Comparison of ENCODE assay signal across 18 cellular contexts in the genomic region with DNA sequence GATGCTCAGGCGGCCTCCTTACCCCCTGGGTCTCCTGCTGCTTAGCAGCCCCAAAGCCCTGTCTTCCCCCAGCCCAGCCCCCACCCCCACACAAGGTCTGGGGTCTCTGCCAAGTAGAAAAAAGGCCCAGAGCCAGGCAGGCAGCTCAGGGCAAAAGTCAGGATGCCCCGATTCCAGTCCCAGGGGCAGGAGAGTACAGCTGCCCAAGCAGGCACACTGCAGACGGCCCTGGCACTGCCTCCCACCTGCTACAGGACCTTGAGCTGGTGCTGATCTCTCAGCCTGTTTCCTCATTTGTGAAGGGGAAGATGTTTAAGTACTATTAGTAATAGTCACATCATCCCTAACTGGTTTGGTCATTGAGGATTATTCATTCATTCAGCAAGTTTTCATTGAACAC. TPM values are rescaled to one million over a fixed set of nuclear protein-coding genes. Genes with fewer than 3 reads are reported as not detected.
DNase-seq lines count a peak whose midpoint lies in the region; ATAC-seq and TF ChIP-seq lines count a peak whose summit lies in the region.
"Had no signal": no experiment of that assay in that cellular context is flagged by ENCODE, and none has a peak within 500 bp of the region (broad histone marks: within the 10 kb centered on the region; RNA-seq: fewer than 3 reads in every experiment).

No MANE protein-coding gene starts in this region.

- no peaks in the 10 kb centered on the region for H3K9me3 Mint-ChIP-seq in activated CD4-positive, alpha-beta T cell treated with anti-CD3 and anti-CD28 coated beads for 36 hours (ENCODE audit: low read depth)
- no peaks in the 10 kb centered on the region for H3K9me3 Mint-ChIP-seq in Caco-2 (ENCODE audit: unreplicated experiment)
- H3K9me3 Mint-ChIP-seq: activated CD4-positive, alpha-beta memory T cell treated with anti-CD3 and anti-CD28 coated beads for 36 hours; activated naive CD4-positive, alpha-beta T cell treated with anti-CD3 and anti-CD28 coated beads, Interleukin-2, amount 50 U/mL, for 72 hours; T-cell had no signal

- no TSS peak for BruUV-seq in Caco-2 (replicated peaks; lab: Mats Ljungman, UMichigan)

- DNase-seq in RWPE1 (ENCODE audit: low spot score) (no peak), epithelial cell of esophagus (ENCODE audit: low read depth) (peak; percentile 71), right atrium auricular region (ENCODE audit: low spot score) (no peak), NCI-H526 (lab: John Stamatoyannopoulos, UW) (no peak), SKM-1 (lab: John Stamatoyannopoulos, UW; ENCODE audit: unreplicated experiment) (no peak), Caco-2 (no peak)
- DNase-seq in activated CD4-positive, alpha-beta T cell treated with anti-CD3 and anti-CD28 coated beads for 36 hours: no peak
- DNase-seq: activated CD4-positive, alpha-beta memory T cell treated with anti-CD3 and anti-CD28 coated beads for 36 hours; activated T-cell treated with anti-CD3 and anti-CD28 coated beads, Interleukin-2, amount 50 U/mL, for 1 hour; head of caudate nucleus; IMR-90; NCI-H1694 treated with DMSO at 0.1 percent for 48 hours; RPMI8226; T-cell; WERI-Rb-1 had no signal

- intact Hi-C loops in activated CD4-positive, alpha-beta T cell treated with anti-CD3 and anti-CD28 coated beads for 36 hours (cut with DNase I, micrococcal nuclease): no loop called here
- intact Hi-C loops in Caco-2 (cut with micrococcal nuclease; ENCODE audit: unreplicated experiment): no loop called here

- H3K4me1 ChIP-seq in right atrium auricular region (peaks cover 0 to 45% of the 10 kb centered on the region in 2 donors), skeletal muscle tissue (ENCODE audit: control insufficient read depth in 3 of 3, insufficient read depth in 3 of 3, low read length in 3 of 3) (peaks cover 24 to 50% (median 30%) of the 10 kb centered on the region in 3 donors), Caco-2 (no peaks in the 10 kb centered on the region)

- POLR2A ChIA-PET in RWPE1 (lab: Yijun Ruan, JAX; ENCODE audit: low non-redundant PET): interaction anchor here (0.9 kb wide), 1 partner anchor 8 kb away, joined by 3 read pairs; no protein-coding TSS in a partner anchor
- POLR2A ChIA-PET in activated CD4-positive, alpha-beta T cell treated with anti-CD3 and anti-CD28 coated beads for 36 hours (lab: Charles Lee): no interaction called here
- POLR2A ChIA-PET in Caco-2 (lab: Charles Lee): no interaction called here

- H3K27ac ChIP-seq in RWPE1: peak overlapping the region; percentile 94
- H3K27ac ChIP-seq in right atrium auricular region: peak overlapping the region; percentile 9 to 81
- peak overlapping the region; percentile 94 for H3K27ac ChIP-seq in skeletal muscle tissue (ENCODE audit: low read depth, low read length)
- H3K27ac ChIP-seq: WERI-Rb-1 had no signal

- no peak overlapping the region for H3K27ac Mint-ChIP-seq in activated CD4-positive, alpha-beta T cell treated with anti-CD3 and anti-CD28 coated beads for 36 hours
- H3K27ac Mint-ChIP-seq in Caco-2 (ENCODE audit: unreplicated experiment): no peak overlapping the region

- CTCF ChIA-PET in RWPE1 (lab: Yijun Ruan, JAX) (no interaction called here), Caco-2 (lab: Charles Lee) (no interaction called here)
- CTCF ChIA-PET in activated CD4-positive, alpha-beta T cell treated with anti-CD3 and anti-CD28 coated beads for 36 hours (lab: Charles Lee): no interaction called here

- H3K36me3 Mint-ChIP-seq in activated CD4-positive, alpha-beta T cell treated with anti-CD3 and anti-CD28 coated beads for 36 hours (ENCODE audit: low read depth): peaks cover 45% of the 10 kb centered on the region
- peaks cover 19% of the 10 kb centered on the region for H3K36me3 Mint-ChIP-seq in Caco-2 (ENCODE audit: insufficient read depth, unreplicated experiment)

- H3K9me3 ChIP-seq in right atrium auricular region: no peaks in the 10 kb centered on the region
- no peaks in the 10 kb centered on the region for H3K9me3 ChIP-seq in skeletal muscle tissue (ENCODE audit: control insufficient read depth in 3 of 3, low read length in 3 of 3)
- no peaks in the 10 kb centered on the region for H3K9me3 ChIP-seq in Caco-2
- H3K9me3 ChIP-seq: stomach had no signal

- no peak overlapping the region for H3K4me3 Mint-ChIP-seq in activated CD4-positive, alpha-beta T cell treated with anti-CD3 and anti-CD28 coated beads for 36 hours
- H3K4me3 Mint-ChIP-seq in Caco-2 (ENCODE audit: unreplicated experiment): no peak overlapping the region
- H3K4me3 Mint-ChIP-seq: activated CD4-positive, alpha-beta memory T cell treated with anti-CD3 and anti-CD28 coated beads for 36 hours; T-cell had no signal

- ATAC-seq in activated CD4-positive, alpha-beta T cell treated with anti-CD3 and anti-CD28 coated beads for 36 hours: no peak
- ATAC-seq: activated naive CD4-positive, alpha-beta T cell treated with anti-CD3 and anti-CD28 coated beads, Interleukin-2, amount 50 U/mL, for 72 hours; T-cell had no signal

- H3K36me3 ChIP-seq in right atrium auricular region (peaks cover 83% of the 10 kb centered on the region), skeletal muscle tissue (ENCODE audit: control insufficient read depth in 3 of 3, insufficient read depth in 3 of 3, low read length in 3 of 3) (peaks cover 59 to 79% (median 74%) of the 10 kb centered on the region in 3 donors), Caco-2 (ENCODE audit: control insufficient read depth, insufficient read depth, low read length) (peaks cover 3% of the 10 kb centered on the region; the same call in 1 of the 2 replicates)

- no peaks in the 10 kb centered on the region for H3K27me3 Mint-ChIP-seq in activated CD4-positive, alpha-beta T cell treated with anti-CD3 and anti-CD28 coated beads for 36 hours
- H3K27me3 Mint-ChIP-seq in Caco-2 (ENCODE audit: insufficient read depth, unreplicated experiment): no peaks in the 10 kb centered on the region
- H3K27me3 Mint-ChIP-seq: activated CD4-positive, alpha-beta memory T cell treated with anti-CD3 and anti-CD28 coated beads for 36 hours; T-cell had no signal

- H3K9ac ChIP-seq in skeletal muscle tissue (ENCODE audit: low read depth in 1 of 3, low read length in 3 of 3): peak overlapping the region in 2 of 3 donors; percentile 42 to 77

- H3K4me3 ChIP-seq in epithelial cell of esophagus (ENCODE audit: low read length) (no peak overlapping the region), right atrium auricular region (no peak overlapping the region), skeletal muscle tissue (ENCODE audit: low read length in 3 of 3) (peak overlapping the region in 2 of 3 donors; percentile 22 to 27), Caco-2 (ENCODE audit: low read depth, low read length) (no peak overlapping the region)
- H3K4me3 ChIP-seq: stomach had no signal

- peaks cover 22% of the 10 kb centered on the region for H3K4me1 Mint-ChIP-seq in activated CD4-positive, alpha-beta T cell treated with anti-CD3 and anti-CD28 coated beads for 36 hours
- H3K4me1 Mint-ChIP-seq in Caco-2 (ENCODE audit: low read depth, unreplicated experiment): no peaks in the 10 kb centered on the region

- H3K27me3 ChIP-seq in right atrium auricular region: no peaks in the 10 kb centered on the region
- no peaks in the 10 kb centered on the region for H3K27me3 ChIP-seq in skeletal muscle tissue (ENCODE audit: control insufficient read depth in 3 of 3, insufficient read depth in 3 of 3, low read length in 3 of 3)
- no peaks in the 10 kb centered on the region for H3K27me3 ChIP-seq in Caco-2 (replicated peaks; ENCODE audit: control insufficient read depth, insufficient read depth, low read length)
- H3K27me3 ChIP-seq: stomach had no signal

- no peak for TF ChIP-seq CTCF in RWPE1 (conservative IDR thresholded peaks at IDR 0.05; ENCODE audit: low read depth)
- no peak for TF ChIP-seq CTCF in epithelial cell of esophagus (IDR thresholded peaks at IDR 0.05; ENCODE audit: insufficient read depth, low read depth, low read length, missing control alignments)
- no peak for TF ChIP-seq CTCF in right atrium auricular region (IDR thresholded peaks at IDR 0.05)
- no peak for TF ChIP-seq CTCF in Caco-2 (IDR thresholded peaks at IDR 0.05; ENCODE audit: insufficient read depth in 1 of 2, low read depth in 1 of 2, low read length in 1 of 2, severe bottlenecking in 1 of 2, unreplicated experiment in 1 of 2)

RNA-seq across cellular contexts. Expression of a gene that starts 12.6 kb away (rescaled TPM):
- total RNA-seq in right atrium auricular region: 100 to 1,000 TPM in 1 of 2 donors, 10 to 100 TPM in 1; 91.8 to 142 TPM
- total RNA-seq in skeletal muscle tissue: 39.7 TPM
- 10 to 100 TPM; 28.3 to 28.5 TPM for total RNA-seq in activated CD4-positive, alpha-beta T cell treated with anti-CD3 and anti-CD28 coated beads for 36 hours
- total RNA-seq in Caco-2 (2022): 33.0 and 35.2 TPM in 2 replicates

RNA-seq across cellular contexts. Expression of a gene that starts 12.8 kb away (rescaled TPM):
- total RNA-seq in right atrium auricular region (10 to 100 TPM; 24.3 to 32.3 TPM), skeletal muscle tissue (12.5 TPM), Caco-2 (2022) (15.3 and 15.9 TPM in 2 replicates)
- 10 to 100 TPM; 23.3 TPM for total RNA-seq in activated CD4-positive, alpha-beta T cell treated with anti-CD3 and anti-CD28 coated beads for 36 hours

RNA-seq across cellular contexts. Expression of a gene that starts 41.0 kb away (rescaled TPM):
- total RNA-seq in right atrium auricular region (10 to 100 TPM; 15.7 to 18.3 TPM), skeletal muscle tissue (14.6 TPM), Caco-2 (2022) (31.0 and 33.1 TPM in 2 replicates)
- 10 to 100 TPM; 24.3 to 24.7 TPM for total RNA-seq in activated CD4-positive, alpha-beta T cell treated with anti-CD3 and anti-CD28 coated beads for 36 hours

RNA-seq across cellular contexts. Expression of a gene that starts 41.2 kb away (rescaled TPM):
- total RNA-seq in right atrium auricular region (10 to 100 TPM; 15.0 to 15.4 TPM), skeletal muscle tissue (14.6 TPM), Caco-2 (2022) (19.1 and 20.5 TPM in 2 replicates)
- 10 to 100 TPM; 23.0 to 30.2 TPM for total RNA-seq in activated CD4-positive, alpha-beta T cell treated with anti-CD3 and anti-CD28 coated beads for 36 hours

Comparison
In these comparisons a context has a peak if more than half of its experiments do, and no peak if none do; other contexts are left out.
1. H3K4me3 ChIP-seq: peak in skeletal muscle tissue (2 of 3); none in epithelial cell of esophagus (single experiment), right atrium auricular region (0 of 2) and Caco-2 (single experiment).
2. Peak in every context shown above with its lines, with median percentiles within 50 percentile points of each other: H3K27ac ChIP-seq.